11 cellular contexts compared by ENCODE assay signal in genomic region chr16:2775317-2775716, GRCh38. TPM values are rescaled to one million over a fixed set of nuclear protein-coding genes. Genes with fewer than 3 reads are reported as not detected.
DNase-seq lines count a peak whose midpoint lies in the region; ATAC-seq, FAIRE-seq and TF ChIP-seq lines count a peak whose summit lies in the region.
"Had no signal": no experiment of that assay in that cellular context is flagged by ENCODE, and none has a peak within 500 bp of the region (broad histone marks: within the 10 kb centered on the region; RNA-seq: fewer than 3 reads in every experiment).

No MANE protein-coding gene starts in this region.

- intact Hi-C loops in adrenal gland (cut with DNase I): no loop called here

- H3K36me3 Mint-ChIP-seq in activated T-cell treated with anti-CD3 and anti-CD28 coated beads, Interleukin-2, amount 50 U/mL, for 4 hours (ENCODE audit: insufficient read depth): peaks cover 16% of the 10 kb centered on the region

- no peaks in the 10 kb centered on the region for H3K27me3 Mint-ChIP-seq in activated T-cell treated with anti-CD3 and anti-CD28 coated beads, Interleukin-2, amount 50 U/mL, for 4 hours (ENCODE audit: low read depth)

- peak overlapping the region; percentile 95 for H3K4me2 ChIP-seq in skeletal muscle satellite cell (ENCODE audit: low read length)

- H3K4me1 ChIP-seq in skeletal muscle satellite cell (ENCODE audit: control insufficient read depth, insufficient read depth, low read length): peaks cover 54% of the 10 kb centered on the region
- peaks cover 12 to 27% of the 10 kb centered on the region in 2 donors for H3K4me1 ChIP-seq in adrenal gland (replicated peaks in 1 of 2)

- H3K9ac ChIP-seq in skeletal muscle satellite cell (ENCODE audit: low read depth, low read length): peak overlapping the region; percentile 96
- H3K9ac ChIP-seq: parathyroid adenoma had no signal

- no peaks in the 10 kb centered on the region for H3K9me3 Mint-ChIP-seq in activated T-cell treated with anti-CD3 and anti-CD28 coated beads, Interleukin-2, amount 50 U/mL, for 4 hours

- H3K4me1 Mint-ChIP-seq in activated T-cell treated with anti-CD3 and anti-CD28 coated beads, Interleukin-2, amount 50 U/mL, for 4 hours (ENCODE audit: low read depth): peaks cover 31% of the 10 kb centered on the region

- no peaks in the 10 kb centered on the region for H3K27me3 ChIP-seq in skeletal muscle satellite cell (ENCODE audit: control insufficient read depth, insufficient read depth, low read length)
- no peaks in the 10 kb centered on the region for H3K27me3 ChIP-seq in adrenal gland

- ATAC-seq in activated T-cell treated with anti-CD3 and anti-CD28 coated beads, Interleukin-2, amount 50 U/mL, for 4 hours: no peak
- no peak for ATAC-seq in GM18520 (IDR thresholded peaks at IDR 0.05; ENCODE audit: unreplicated experiment)

- H3K9me3 ChIP-seq in skeletal muscle satellite cell (replicated peaks; ENCODE audit: low read length) (no peaks in the 10 kb centered on the region), adrenal gland (replicated peaks in 1 of 3) (no peaks in the 10 kb centered on the region)

- WGBS in adrenal gland, 4 donors: 70 to 77% (median 73%) methylated on average over 5 to 6 of the region's 6 CpGs

- no peak for DNase-seq in activated T-cell treated with anti-CD3 and anti-CD28 coated beads, Interleukin-2, amount 50 U/mL, for 4 hours
- no peak for DNase-seq in activated T-cell treated with anti-CD3 and anti-CD28 coated beads, Interleukin-2, amount 50 U/mL, for 48 hours
- DNase-seq in RWPE1 (ENCODE audit: low spot score) (no peak), fibroblast of mammary gland (ENCODE audit: low read depth) (no peak), RCC 7860 (ENCODE audit: low spot score) (no peak), adrenal gland (no peak)
- DNase-seq: activated CD4-positive, alpha-beta T cell treated with anti-CD3 and anti-CD28 coated beads, Interleukin-2, amount 50 U/mL, for 4 hours; C1 segment of cervical spinal cord had no signal

- no peak for TF ChIP-seq POLR2A in adrenal gland (IDR thresholded peaks at IDR 0.05)

- H3K4me3 Mint-ChIP-seq in activated T-cell treated with anti-CD3 and anti-CD28 coated beads, Interleukin-2, amount 50 U/mL, for 4 hours: peak overlapping the region; percentile 95

- H3K4me3 ChIP-seq in fibroblast of mammary gland (ENCODE audit: control insufficient read depth, low read depth, low read length) (peak overlapping the region; percentile 70), skeletal muscle satellite cell (ENCODE audit: low read length) (peak overlapping the region; percentile 94), adrenal gland (no peak overlapping the region)

- TF ChIP-seq CTCF in RWPE1 (conservative IDR thresholded peaks at IDR 0.05; ENCODE audit: low read depth) (no peak), fibroblast of mammary gland (conservative IDR thresholded peaks at IDR 0.05; ENCODE audit: control insufficient read depth, insufficient read depth, low read depth, low read length) (no peak), adrenal gland (IDR thresholded peaks at IDR 0.05) (no peak)

- no peak for FAIRE-seq in RCC 7860 (lab: Jason Lieb, UNC)

- H3K27ac ChIP-seq in RWPE1 (peak overlapping the region; percentile 93), adrenal gland (peak overlapping the region in 2 of 5 donors; percentile 3 to 16)
- H3K27ac ChIP-seq: parathyroid adenoma had no signal

- POLR2A ChIA-PET in RWPE1 (lab: Yijun Ruan, JAX; ENCODE audit: low non-redundant PET): no interaction called here

- H3K36me3 ChIP-seq in skeletal muscle satellite cell (ENCODE audit: insufficient read depth, low read length) (peaks cover 47% of the 10 kb centered on the region), adrenal gland (replicated peaks in 1 of 2) (peaks cover 0 to 44% of the 10 kb centered on the region in 2 donors)

- CTCF ChIA-PET in RWPE1 (lab: Yijun Ruan, JAX): no interaction called here

RNA-seq across cellular contexts. Expression of gene ELOB, which starts 1.8 kb away (rescaled TPM):
- total RNA-seq in activated T-cell treated with anti-CD3 and anti-CD28 coated beads, Interleukin-2, amount 50 U/mL, for 4 hours: 100 to 1,000 TPM; 223 to 320 (median 298) TPM
- 303 and 418 TPM in 2 replicates for total RNA-seq in skeletal muscle satellite cell (2012; rRNA removed)
- 100 to 1,000 TPM in 7 of 8 donors, 10 to 100 TPM in 1; 98.2 to 730 (median 295) TPM for total RNA-seq in adrenal gland
- 1,000 to 10,000 TPM in 1 of 3 donors, 100 to 1,000 TPM in 1, 10 to 100 TPM in 1; 72.7 to 1,030 (median 891) TPM for polyA plus RNA-seq in adrenal gland

RNA-seq across cellular contexts. Expression of gene PRSS33, which starts 12.0 kb away (rescaled TPM):
- under 1 TPM in 2 of 3 donors, not detected in 1; 0.13 to 0.32 TPM for total RNA-seq in activated T-cell treated with anti-CD3 and anti-CD28 coated beads, Interleukin-2, amount 50 U/mL, for 4 hours
- not detected in 2 replicates for total RNA-seq in skeletal muscle satellite cell (2012; rRNA removed)
- total RNA-seq in adrenal gland: not detected
- polyA plus RNA-seq in adrenal gland: not detected

RNA-seq across cellular contexts. Expression of gene SRRM2, which starts 22.9 kb away (rescaled TPM):
- total RNA-seq in activated T-cell treated with anti-CD3 and anti-CD28 coated beads, Interleukin-2, amount 50 U/mL, for 4 hours: 100 to 1,000 TPM; 537 to 551 (median 548) TPM
- 50.2 and 53.7 TPM in 2 replicates for total RNA-seq in skeletal muscle satellite cell (2012; rRNA removed)
- 100 to 1,000 TPM; 164 to 848 (median 328) TPM for total RNA-seq in adrenal gland
- 1,000 to 10,000 TPM in 1 of 3 donors, 100 to 1,000 TPM in 2; 289 to 3,120 (median 744) TPM for polyA plus RNA-seq in adrenal gland

RNA-seq across cellular contexts. Expression of gene PRSS41, which starts 23.0 kb away (rescaled TPM):
- not detected for total RNA-seq in activated T-cell treated with anti-CD3 and anti-CD28 coated beads, Interleukin-2, amount 50 U/mL, for 4 hours
- total RNA-seq in skeletal muscle satellite cell (2012; rRNA removed): not detected in 2 replicates
- not detected for total RNA-seq in adrenal gland
- polyA plus RNA-seq in adrenal gland: not detected

RNA-seq across cellular contexts. Expression of gene PRSS21, which starts 41.7 kb away (rescaled TPM):
- 10 to 100 TPM in 2 of 3 donors, 1 to 10 TPM in 1; 8.9 to 16.1 (median 13.2) TPM for total RNA-seq in activated T-cell treated with anti-CD3 and anti-CD28 coated beads, Interleukin-2, amount 50 U/mL, for 4 hours
- total RNA-seq in skeletal muscle satellite cell (2012; rRNA removed): 0.44 TPM in 1 of 2 replicates, not detected in the other
- under 1 TPM in 3 of 8 donors, not detected in 5; 0.72 to 0.88 (median 0.83) TPM for total RNA-seq in adrenal gland
- 1 to 10 TPM in 1 of 3 donors, under 1 TPM in 2; 0.20 to 2.6 (median 0.98) TPM for polyA plus RNA-seq in adrenal gland

Comparison
In these comparisons a context has a peak if more than half of its experiments do, and no peak if none do; other contexts are left out.
1. H3K4me3 ChIP-seq: peak in fibroblast of mammary gland (single experiment) and skeletal muscle satellite cell (single experiment); none in adrenal gland (0 of 4).